27 cellular contexts compared by ENCODE assay signal in genomic region chr9:131035548-131035947, GRCh38. TPM values are rescaled to one million over a fixed set of nuclear protein-coding genes. Genes with fewer than 3 reads are reported as not detected.
"Had no signal": no experiment of that assay in that cellular context is flagged by ENCODE, and none has a peak within 500 bp of the region (broad histone marks: within the 10 kb centered on the region; RNA-seq: fewer than 3 reads in every experiment).

No MANE protein-coding gene starts in this region.

- FAIRE-seq: colon, endothelial cell of umbilical vein, islet of Langerhans, keratinocyte had no signal

- H3K4me3 ChIP-seq: coronary artery, dorsolateral prefrontal cortex, esophagus squamous epithelium, gastrocnemius medialis, heart right ventricle, left lung, lower lobe of right lung, mucosa of descending colon had no signal

- H3K4me1 ChIP-seq: left lung had no signal

- ATAC-seq: esophagus mucosa, gastrocnemius medialis, heart right ventricle, left cardiac atrium, left lung, left ventricle myocardium superior, lower lobe of right lung, mucosa of descending colon had no signal

- DNase-seq: dermis blood vessel endothelial cell; dorsolateral prefrontal cortex; effector CD4-positive, alpha-beta T cell; effector memory CD4-positive, alpha-beta T cell; erythroblast; esophagus squamous epithelium; foreskin fibroblast; foreskin melanocyte; gastrocnemius medialis; glutamatergic neuron; head of caudate nucleus; heart right ventricle; hippocampal formation; left cardiac atrium; left ventricle myocardium superior; lower lobe of right lung; mesenchymal stem cell; mucosa of descending colon; naive B cell had no signal

- H3K9me3 ChIP-seq: esophagus squamous epithelium, gastrocnemius medialis, heart right ventricle, left lung, lower lobe of right lung, mucosa of descending colon had no signal

- H3K36me3 ChIP-seq: esophagus squamous epithelium, gastrocnemius medialis, heart right ventricle, left lung, lower lobe of right lung had no signal

- H3K27ac ChIP-seq: coronary artery, dorsolateral prefrontal cortex, epithelial cell of prostate, esophagus squamous epithelium, gastrocnemius medialis, heart right ventricle, left lung, lower lobe of right lung had no signal

RNA-seq across cellular contexts. Expression of gene LAMC3, which starts 26.6 kb away (rescaled TPM):
- polyA plus RNA-seq: keratinocyte had no signal
